ENCODE assay signal across 20 cellular contexts in the genomic region with DNA sequence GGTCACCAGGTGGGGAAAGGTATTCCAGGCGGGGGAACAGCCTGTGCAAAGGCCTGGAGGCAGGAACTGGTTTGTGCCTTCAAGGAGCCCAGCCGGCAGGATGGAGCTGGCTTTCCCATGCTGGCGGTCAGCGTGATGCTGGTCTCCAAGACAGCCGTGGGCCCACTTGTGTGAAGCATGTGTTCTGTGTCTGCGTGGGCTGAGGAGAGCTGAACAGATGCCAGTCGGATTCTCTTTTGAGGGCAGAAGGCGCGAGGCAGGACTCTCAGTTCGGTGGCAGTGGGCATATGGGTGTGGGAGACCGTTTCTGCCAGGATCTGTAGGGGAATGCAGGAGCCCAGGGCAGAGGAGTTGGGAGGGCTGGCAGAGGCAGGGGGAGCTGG.
"Had no signal": no experiment of that assay in that cellular context is flagged by ENCODE, and none has a peak within 500 bp of the region (broad histone marks: within the 10 kb centered on the region; RNA-seq: fewer than 3 reads in every experiment).

No MANE protein-coding gene starts in this region.

- H3K27me3 ChIP-seq: ascending aorta, esophagus muscularis mucosa, SJSA1 had no signal

- H3K4me3 ChIP-seq: ascending aorta, esophagus muscularis mucosa, gastroesophageal sphincter, heart right ventricle, SJSA1, spleen, tibial artery had no signal

- DNase-seq: activated CD4-positive, alpha-beta T cell treated with anti-CD3 and anti-CD28 coated beads, Interleukin-2, amount 50 U/mL, for 48 hours; activated naive CD4-positive, alpha-beta T cell treated with Interleukin-2 at 50 U/mL for 16 hours; activated naive CD8-positive, alpha-beta T cell treated with anti-CD3 and anti-CD28 coated beads, Interleukin-2, amount 50 U/mL, for 24 hours; cerebellar nuclear complex; effector CD8-positive, alpha-beta T cell; heart right ventricle; mesendoderm; naive thymus-derived CD8-positive, alpha-beta T cell; stimulated activated CD4-positive, alpha-beta T cell treated with anti-CD3 and anti-CD28 coated beads, Interleukin-4, amount 100 ng/mL, for 4 hours; stimulated activated naive B cell treated with anti-CD40 and anti-IgM and Interleukin-4, amounts not matched to agents 10 μg/mL and 1 μg/mL and 100 μg/mL, for 72 hours; T-helper 17 cell; WERI-Rb-1 had no signal

- H3K27ac ChIP-seq: ascending aorta, esophagus muscularis mucosa, gastroesophageal sphincter, heart right ventricle, SJSA1, spleen, tibial artery, WERI-Rb-1 had no signal

- H3K9me3 ChIP-seq: ascending aorta, esophagus muscularis mucosa, gastroesophageal sphincter, heart right ventricle, SJSA1, spleen, tibial artery had no signal

- H3K4me1 ChIP-seq: ascending aorta, SJSA1 had no signal

- FAIRE-seq: endothelial cell of umbilical vein, urothelium cell line had no signal

- H3K36me3 ChIP-seq: ascending aorta, esophagus muscularis mucosa, gastroesophageal sphincter, heart right ventricle, SJSA1, spleen, tibial artery, WERI-Rb-1 had no signal
